30 cellular contexts compared by ENCODE assay signal in genomic region chr5:31898246-31898645, GRCh38.
"Had no signal": no experiment of that assay in that cellular context is flagged by ENCODE, and none has a peak within 500 bp of the region (broad histone marks: within the 10 kb centered on the region; RNA-seq: fewer than 3 reads in every experiment).

No MANE protein-coding gene starts in this region.

- H3K4me3 ChIP-seq: mucosa of descending colon, psoas muscle, spleen, thoracic aorta had no signal

- H3K27ac ChIP-seq: brain microvascular endothelial cell, parathyroid adenoma, psoas muscle, spleen, thoracic aorta, WERI-Rb-1 had no signal

- FAIRE-seq: astrocyte, keratinocyte, urothelium cell line had no signal

- DNase-seq: activated CD4-positive, alpha-beta T cell treated with anti-CD3 and anti-CD28 coated beads for 48 hours; activated CD4-positive, alpha-beta T cell treated with anti-CD3 and anti-CD28 coated beads, Interleukin-2, amount 50 U/mL, for 48 hours; activated CD8-positive, alpha-beta memory T cell treated with anti-CD3 and anti-CD28 coated beads, Interleukin-2, amount 50 U/mL, for 4 hours; activated gamma-delta T cell treated with Interleukin-2 at 50 U/mL for 16 hours; activated naive CD4-positive, alpha-beta T cell treated with anti-CD3 and anti-CD28 coated beads, Interleukin-2, amount 50 U/mL, for 16 hours; activated T-cell treated with anti-CD3 and anti-CD28 coated beads, Interleukin-2, amount 50 U/mL, for 24 hours; amniotic stem cell; brain microvascular endothelial cell; caudate nucleus; foreskin fibroblast; head of caudate nucleus; hippocampal formation; left cardiac atrium; left ventricle myocardium superior; mucosa of descending colon; naive B cell; occipital lobe; psoas muscle; spleen; stimulated activated naive CD8-positive, alpha-beta T cell treated with anti-CD3 and anti-CD28 coated beads, Interleukin-15, Interleukin-2, amounts not matched to agents 100 U/mL and 50 U/mL, for 24 hours; T-helper 9 cell; trophoblast cell; WERI-Rb-1 had no signal

- H3K4me3 Mint-ChIP-seq: activated T-cell treated with anti-CD3 and anti-CD28 coated beads, Interleukin-2, amount 50 U/mL, for 24 hours; naive B cell had no signal

- H3K36me3 ChIP-seq: brain microvascular endothelial cell, spleen, thoracic aorta, WERI-Rb-1 had no signal

- H3K27ac Mint-ChIP-seq: activated T-cell treated with anti-CD3 and anti-CD28 coated beads, Interleukin-2, amount 50 U/mL, for 24 hours; naive B cell had no signal

- H3K79me2 ChIP-seq: parathyroid adenoma had no signal

- H3K9me3 Mint-ChIP-seq: activated T-cell treated with anti-CD3 and anti-CD28 coated beads, Interleukin-2, amount 50 U/mL, for 24 hours had no signal

- H3K27me3 ChIP-seq: brain microvascular endothelial cell, spleen had no signal

- H3K9ac ChIP-seq: parathyroid adenoma had no signal

- H3K27me3 Mint-ChIP-seq: activated T-cell treated with anti-CD3 and anti-CD28 coated beads, Interleukin-2, amount 50 U/mL, for 24 hours; naive B cell had no signal

- ATAC-seq: activated CD4-positive, CD25-positive, alpha-beta regulatory T cell treated with anti-CD3 and anti-CD28 coated beads, Interleukin-2, amount 50 U/mL, for 24 hours; esophagus mucosa; left cardiac atrium; left ventricle myocardium superior; mucosa of descending colon; psoas muscle; stimulated activated naive CD8-positive, alpha-beta T cell treated with anti-CD3 and anti-CD28 coated beads, Interleukin-15, Interleukin-2, amounts not matched to agents 100 U/mL and 50 U/mL, for 24 hours had no signal

- H3K36me3 Mint-ChIP-seq: naive B cell had no signal

- H2AFZ ChIP-seq: parathyroid adenoma had no signal

- H3K9me3 ChIP-seq: mucosa of descending colon, psoas muscle, spleen, thoracic aorta had no signal

- H3K4me1 Mint-ChIP-seq: naive B cell had no signal

- H3K4me1 ChIP-seq: parathyroid adenoma, psoas muscle, spleen had no signal
